1 cellular context compared by ENCODE assay signal in genomic region chr6:156848533-156848932, GRCh38.
TF ChIP-seq lines count a peak whose summit lies in the region.

No MANE protein-coding gene starts in this region.

TF ChIP-seq in HEK293, 187 proteins besides CTCF, POLR2A, EP300 and RAD21 (continued from another document and continues in another):
- TF ChIP-seq ZBTB10 (tag by site-specific recombination; IDR thresholded peaks at IDR 0.05) (no peak), ZNF221 (tag by site-specific recombination; IDR thresholded peaks at IDR 0.05; ENCODE audit: borderline replicate concordance) (no peak), HOXA7 (CRISPR knock-in tag; IDR thresholded peaks at IDR 0.05; ENCODE audit: borderline replicate concordance) (no peak), ZNF624 (tag by site-specific recombination; IDR thresholded peaks at IDR 0.05) (no peak), ZNF747 (tag by site-specific recombination; IDR thresholded peaks at IDR 0.05) (no peak), ZNF354C (tag by site-specific recombination; IDR thresholded peaks at IDR 0.05; ENCODE audit: borderline replicate concordance, low read depth) (no peak), KLF8 (tag by site-specific recombination; IDR thresholded peaks at IDR 0.05) (no peak), INSM2 (tag by site-specific recombination; IDR thresholded peaks at IDR 0.05) (no peak), HOXD13 (CRISPR knock-in tag; IDR thresholded peaks at IDR 0.05; ENCODE audit: borderline replicate concordance) (no peak), ZNF311 (tag by site-specific recombination; IDR thresholded peaks at IDR 0.05; ENCODE audit: borderline replicate concordance) (no peak), ZNF701 (tag by site-specific recombination; IDR thresholded peaks at IDR 0.05) (no peak), ZNF518A (tag by site-specific recombination; conservative IDR thresholded peaks at IDR 0.05; ENCODE audit: low read depth) (no peak), BCL11B (tag by site-specific recombination; IDR thresholded peaks at IDR 0.05; ENCODE audit: low read depth) (no peak), ZNF677 (tag by site-specific recombination; IDR thresholded peaks at IDR 0.05) (no peak), ZNF335 (tag by site-specific recombination; conservative IDR thresholded peaks at IDR 0.05) (peak; percentile 91), TRIM28 (IDR thresholded peaks at IDR 0.05; ENCODE audit: borderline replicate concordance, low read length) (peak; percentile 70; the same call in 1 of the 2 replicates), PRDM6 (tag by site-specific recombination; IDR thresholded peaks at IDR 0.05) (0 out of 2 replicates have a peak, but pooled peaks have one; percentile 39), YY2 (tag by site-specific recombination; IDR thresholded peaks at IDR 0.05) (no peak), MZF1 (tag by site-specific recombination; IDR thresholded peaks at IDR 0.05; ENCODE audit: borderline replicate concordance) (peak; percentile 41; the same call in 1 of the 2 replicates), ZNF416 (tag by site-specific recombination; IDR thresholded peaks at IDR 0.05) (no peak), GLIS1 (tag by site-specific recombination; IDR thresholded peaks at IDR 0.05) (peak; percentile 80), ZNF670 (tag by site-specific recombination; IDR thresholded peaks at IDR 0.05; ENCODE audit: low read depth) (no peak), GLI4 (tag by site-specific recombination; IDR thresholded peaks at IDR 0.05) (no peak), ZNF175 (tag by site-specific recombination; IDR thresholded peaks at IDR 0.05) (no peak), MEIS1 (CRISPR knock-in tag; IDR thresholded peaks at IDR 0.05; ENCODE audit: borderline replicate concordance) (no peak), PRDM1 (tag by site-specific recombination; IDR thresholded peaks at IDR 0.05) (no peak), ZNF530 (tag by site-specific recombination; IDR thresholded peaks at IDR 0.05; ENCODE audit: low read depth) (no peak), IKZF3 (tag by site-specific recombination; IDR thresholded peaks at IDR 0.05) (peak; percentile 89), ZNF366 (tag by site-specific recombination; conservative IDR thresholded peaks at IDR 0.05) (0 out of 2 replicates have a peak, but pooled peaks have one; percentile 19), ZNF426 (tag by site-specific recombination; IDR thresholded peaks at IDR 0.05) (no peak), ZNF639 (tag by site-specific recombination; IDR thresholded peaks at IDR 0.05) (no peak), ZNF18 (tag by site-specific recombination; IDR thresholded peaks at IDR 0.05) (0 out of 2 replicates have a peak, but pooled peaks have one; percentile 19), ZNF19 (tag by site-specific recombination; IDR thresholded peaks at IDR 0.05; ENCODE audit: low read depth) (no peak), ZNF510 (tag by site-specific recombination; IDR thresholded peaks at IDR 0.05; ENCODE audit: insufficient replicate concordance) (no peak), ZNF404 (tag by site-specific recombination; IDR thresholded peaks at IDR 0.05) (no peak), ZNF488 (tag by site-specific recombination; IDR thresholded peaks at IDR 0.05) (no peak), ZNF704 (tag by site-specific recombination; IDR thresholded peaks at IDR 0.05) (no peak), ZNF140 (tag by site-specific recombination; IDR thresholded peaks at IDR 0.05) (no peak), AEBP2 (tag by site-specific recombination; IDR thresholded peaks at IDR 0.05; ENCODE audit: borderline replicate concordance) (no peak), OVOL3 (tag by site-specific recombination; IDR thresholded peaks at IDR 0.05) (no peak), PBX3 (CRISPR knock-in tag; IDR thresholded peaks at IDR 0.05) (no peak), KLF1 (tag by site-specific recombination; IDR thresholded peaks at IDR 0.05) (no peak), ZNF248 (tag by site-specific recombination; IDR thresholded peaks at IDR 0.05) (no peak)
